ENCODE assay signal across 13 cellular contexts in the genomic region with DNA sequence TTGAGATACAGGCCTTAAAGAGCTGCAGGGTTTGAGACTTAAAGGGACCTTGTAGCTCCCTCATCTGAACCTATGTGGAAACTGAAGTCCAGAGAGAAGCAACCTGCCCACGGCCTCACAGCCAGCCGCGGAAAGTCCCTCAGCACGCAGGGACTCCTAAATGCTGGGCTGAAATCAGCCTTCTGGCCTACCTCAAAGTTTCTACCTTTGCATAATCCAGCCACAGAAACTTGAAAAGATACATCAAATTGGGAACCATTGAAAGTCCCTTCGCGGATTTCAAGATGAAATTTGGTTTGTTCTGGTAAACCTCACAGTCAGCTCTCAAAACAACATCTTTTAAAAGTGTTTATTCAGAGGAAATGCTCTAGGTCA.
DNase-seq lines count a peak whose midpoint lies in the region; ATAC-seq and TF ChIP-seq lines count a peak whose summit lies in the region.
"Had no signal": no experiment of that assay in that cellular context is flagged by ENCODE, and none has a peak within 500 bp of the region (broad histone marks: within the 10 kb centered on the region; RNA-seq: fewer than 3 reads in every experiment).

No MANE protein-coding gene starts in this region.

- H3F3A ChIP-seq in GM23248 (ENCODE audit: insufficient read depth), result no peaks in the 10 kb centered on the region

- H3K9ac ChIP-seq in GM23248, result no peak overlapping the region

- CTCF ChIA-PET in CD8-positive, alpha-beta T cell (lab: Charles Lee), result interaction anchor here (1.4 kb wide), 1 partner anchor 169 kb away, joined by 6 read pairs; no protein-coding TSS in a partner anchor
- CTCF ChIA-PET in activated CD8-positive, alpha-beta memory T cell treated with anti-CD3 and anti-CD28 coated beads, Interleukin-2, amount 10 ng/mL, durations not matched to agents 7 days and 5 days (lab: Charles Lee), result no interaction called here

- no peak for TF ChIP-seq CTCF in CD8-positive, alpha-beta T cell (IDR thresholded peaks at IDR 0.05)
- TF ChIP-seq CTCF in uterus (IDR thresholded peaks at IDR 0.05), result no peak

- H3K4me2 ChIP-seq in GM23248 (ENCODE audit: unreplicated experiment), result no peak overlapping the region

- no peaks in the 10 kb centered on the region for H3K79me2 ChIP-seq in GM23248 (ENCODE audit: insufficient read depth)

- no peak overlapping the region for H3K4me3 ChIP-seq in CD8-positive, alpha-beta T cell (ENCODE audit: low read depth, low read length)
- no peak overlapping the region for H3K4me3 ChIP-seq in uterus
- no peak overlapping the region for H3K4me3 ChIP-seq in GM23248

- H3K9me3 Mint-ChIP-seq in CD8-positive, alpha-beta T cell, result peaks cover 6% of the 10 kb centered on the region
- peaks cover 3% of the 10 kb centered on the region for H3K9me3 Mint-ChIP-seq in activated CD8-positive, alpha-beta memory T cell treated with anti-CD3 and anti-CD28 coated beads, Interleukin-2, amount 10 ng/mL, durations not matched to agents 7 days and 5 days (ENCODE audit: low read depth)

- TF ChIP-seq POLR2A in uterus (IDR thresholded peaks at IDR 0.05), result no peak

- intact Hi-C loops in CD8-positive, alpha-beta T cell (cut with DNase I, micrococcal nuclease), result no loop called here
- intact Hi-C loops in uterus (cut with DNase I; ENCODE audit: low total_unique reads), result no loop called here

- H3K27me3 ChIP-seq in CD8-positive, alpha-beta T cell (ENCODE audit: insufficient read depth, low read length), result no peaks in the 10 kb centered on the region
- H3K27me3 ChIP-seq in uterus (no peaks in the 10 kb centered on the region), GM23248 (replicated peaks; ENCODE audit: insufficient read depth) (no peaks in the 10 kb centered on the region)
- H3K27me3 ChIP-seq: BE2C had no signal

- peak overlapping the region; percentile 80 for H3K27ac Mint-ChIP-seq in CD8-positive, alpha-beta T cell
- H3K27ac Mint-ChIP-seq in activated CD8-positive, alpha-beta memory T cell treated with anti-CD3 and anti-CD28 coated beads, Interleukin-2, amount 10 ng/mL, durations not matched to agents 7 days and 5 days, result peak overlapping the region; percentile 73

- peak in 1 of 7 experiments; percentile 19 for DNase-seq in CD8-positive, alpha-beta T cell
- peak; percentile 62 for DNase-seq in activated CD8-positive, alpha-beta memory T cell treated with anti-CD3 and anti-CD28 coated beads, Interleukin-2, amount 10 ng/mL, durations not matched to agents 7 days and 5 days
- DNase-seq in uterus, result no peak
- DNase-seq in middle frontal gyrus (ENCODE audit: extremely low spot score, low spot score), result no peak
- no peak for DNase-seq in GM23248
- DNase-seq in NCI-H2196 (lab: John Stamatoyannopoulos, UW; ENCODE audit: unreplicated experiment), result no peak
- DNase-seq: amniotic stem cell, BE2C, naive B cell, NCI-H1092, SW 1271 had no signal

- peaks cover 17% of the 10 kb centered on the region for H3K9me3 ChIP-seq in CD8-positive, alpha-beta T cell (ENCODE audit: low read length)
- H3K9me3 ChIP-seq in uterus (peaks cover 0 to 12% of the 10 kb centered on the region in 2 donors), GM23248 (ENCODE audit: low read depth) (no peaks in the 10 kb centered on the region)

- ATAC-seq in CD8-positive, alpha-beta T cell, result no peak
- ATAC-seq in GM19035 (IDR thresholded peaks at IDR 0.05; ENCODE audit: unreplicated experiment) (peak; percentile 98), HG02885 (IDR thresholded peaks at IDR 0.05; ENCODE audit: poor library complexity, unreplicated experiment) (peak; percentile 94)
- peak; percentile 49 for ATAC-seq in activated CD8-positive, alpha-beta memory T cell treated with anti-CD3 and anti-CD28 coated beads, Interleukin-2, amount 10 ng/mL, durations not matched to agents 7 days and 5 days

- H3K4me1 Mint-ChIP-seq in CD8-positive, alpha-beta T cell (ENCODE audit: low read depth), result peaks cover 14% of the 10 kb centered on the region
- H3K4me1 Mint-ChIP-seq in activated CD8-positive, alpha-beta memory T cell treated with anti-CD3 and anti-CD28 coated beads, Interleukin-2, amount 10 ng/mL, durations not matched to agents 7 days and 5 days, result peaks cover 21% of the 10 kb centered on the region
- H3K4me1 Mint-ChIP-seq: naive B cell had no signal

- no peak overlapping the region for H3K27ac ChIP-seq in CD8-positive, alpha-beta T cell (ENCODE audit: low read depth, low read length)
- H3K27ac ChIP-seq in uterus (no peak overlapping the region), GM23248 (no peak overlapping the region)

- no peaks in the 10 kb centered on the region for H3K9me2 ChIP-seq in GM23248 (ENCODE audit: insufficient read depth)

- in situ Hi-C loops in GM23248 (cut with MboI), result no loop called here

- POLR2A ChIA-PET in CD8-positive, alpha-beta T cell (lab: Charles Lee), result no interaction called here

- H4K20me1 ChIP-seq in GM23248 (ENCODE audit: insufficient read depth), result no peaks in the 10 kb centered on the region

- no peaks in the 10 kb centered on the region for H3K36me3 ChIP-seq in CD8-positive, alpha-beta T cell (ENCODE audit: insufficient read depth, low read length)
- H3K36me3 ChIP-seq in uterus (no peaks in the 10 kb centered on the region), GM23248 (ENCODE audit: low read depth) (no peaks in the 10 kb centered on the region)
- H3K36me3 ChIP-seq: BE2C had no signal

- peak overlapping the region; percentile 32 for H3K4me3 Mint-ChIP-seq in CD8-positive, alpha-beta T cell
- no peak overlapping the region for H3K4me3 Mint-ChIP-seq in activated CD8-positive, alpha-beta memory T cell treated with anti-CD3 and anti-CD28 coated beads, Interleukin-2, amount 10 ng/mL, durations not matched to agents 7 days and 5 days
- H3K4me3 Mint-ChIP-seq: naive B cell had no signal

- H3K27me3 Mint-ChIP-seq in CD8-positive, alpha-beta T cell (ENCODE audit: low read depth), result no peaks in the 10 kb centered on the region
- H3K27me3 Mint-ChIP-seq in activated CD8-positive, alpha-beta memory T cell treated with anti-CD3 and anti-CD28 coated beads, Interleukin-2, amount 10 ng/mL, durations not matched to agents 7 days and 5 days, result peaks cover 11% of the 10 kb centered on the region

- no peak overlapping the region for H2AFZ ChIP-seq in GM23248

- WGBS in GM23248 (ENCODE audit: low coverage in 1 of 2, low lambda C conversion rate in 2 of 2, missing lambda C conversion rate in 2 of 2), 2 experiments, result 62% methylated on average over 6 of the region's 6 CpGs

- H3K4me1 ChIP-seq in CD8-positive, alpha-beta T cell (ENCODE audit: insufficient read depth, low read length), result no peaks in the 10 kb centered on the region
- H3K4me1 ChIP-seq in uterus (no peaks in the 10 kb centered on the region), GM23248 (ENCODE audit: insufficient read depth) (no peaks in the 10 kb centered on the region)

- H3K36me3 Mint-ChIP-seq in CD8-positive, alpha-beta T cell, result no peaks in the 10 kb centered on the region
- H3K36me3 Mint-ChIP-seq in activated CD8-positive, alpha-beta memory T cell treated with anti-CD3 and anti-CD28 coated beads, Interleukin-2, amount 10 ng/mL, durations not matched to agents 7 days and 5 days, result peaks cover 2% of the 10 kb centered on the region
- H3K36me3 Mint-ChIP-seq: naive B cell had no signal
